ENCODE assay signal across 9 cellular contexts in the genomic region with DNA sequence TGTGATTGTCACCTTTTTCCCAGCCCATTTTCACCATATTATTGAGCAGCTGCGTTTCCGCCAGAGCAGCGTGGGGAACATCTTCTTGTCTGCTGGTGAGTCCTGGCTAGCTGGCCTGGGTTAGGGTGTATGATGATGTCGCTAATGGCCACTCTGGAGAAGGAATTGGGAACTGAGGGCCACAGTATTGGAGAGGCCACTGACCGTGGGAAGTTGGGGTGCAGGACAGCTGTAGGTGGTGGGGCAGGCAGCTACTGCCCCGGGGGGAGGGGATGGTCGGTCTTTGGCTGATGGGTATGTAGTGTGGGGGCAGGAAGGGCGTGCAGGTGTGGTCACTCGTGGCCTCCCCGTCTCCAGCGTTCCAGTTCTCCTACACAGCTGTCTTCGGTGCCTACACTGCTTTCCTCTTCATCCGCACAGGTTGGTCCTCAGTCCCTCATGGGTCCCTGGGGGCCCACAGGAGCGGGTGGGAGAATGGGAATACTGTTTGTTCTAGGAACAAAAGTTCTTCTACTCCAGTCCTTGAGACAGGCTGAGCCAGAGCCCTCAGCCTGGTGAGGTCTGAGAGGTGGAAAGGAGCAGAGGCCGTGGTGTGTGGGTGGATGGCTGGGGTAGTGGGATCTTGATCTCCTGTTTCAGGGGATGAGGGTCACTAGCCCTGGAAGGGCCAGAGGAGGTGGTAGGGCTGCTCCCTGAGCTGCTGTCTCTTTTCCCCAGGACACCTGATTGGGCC. TPM values are rescaled to one million over a fixed set of nuclear protein-coding genes. Genes with fewer than 3 reads are reported as not detected.
DNase-seq lines count a peak whose midpoint lies in the region; ATAC-seq, FAIRE-seq and TF ChIP-seq lines count a peak whose summit lies in the region.
"Had no signal": no experiment of that assay in that cellular context is flagged by ENCODE, and none has a peak within 500 bp of the region (broad histone marks: within the 10 kb centered on the region; RNA-seq: fewer than 3 reads in every experiment).

No MANE protein-coding gene starts in this region.

- CTCF ChIA-PET in CD8-positive, alpha-beta T cell (lab: Charles Lee), result interaction anchor here (1.6 to 5.2 kb wide), 3 partner anchors 12 to 167 kb away, joined by 4 to 23 read pairs (median 8); a partner anchor contains a TSS
- CTCF ChIA-PET in K562 (lab: Yijun Ruan, JAX; ENCODE audit: low intra/inter-chr PET ratio), result interaction anchor here (0.6 kb wide), 1 partner anchor 463 kb away, joined by 3 read pairs; no protein-coding TSS in a partner anchor

- TF ChIP-seq EP300 in K562 (IDR thresholded peaks at IDR 0.05; ENCODE audit: low read length), result no peak

- FAIRE-seq in K562 (lab: Jason Lieb, UNC), result no peak
- FAIRE-seq: islet of Langerhans had no signal

- H3K9me3 ChIP-seq in CD8-positive, alpha-beta T cell (ENCODE audit: low read length), result no peaks in the 10 kb centered on the region
- H3K9me3 ChIP-seq in K562 (replicated peaks; ENCODE audit: control insufficient read depth, insufficient read depth, low read depth, low read length) (no peaks in the 10 kb centered on the region), neuronal stem cell (replicated peaks in 1 of 2; ENCODE audit: control insufficient read depth in 2 of 2, insufficient read depth in 1 of 2, low read depth in 1 of 2, low read length in 2 of 2) (no peaks in the 10 kb centered on the region)

- H2AFZ ChIP-seq in K562 (ENCODE audit: low read depth, low read length) (no peak overlapping the region), neuronal stem cell (ENCODE audit: low read length) (no peak overlapping the region)

- no TSS peak for BruUV-seq in K562 (replicated peaks; lab: Mats Ljungman, UMichigan)

- no peak for DNase-seq in CD8-positive, alpha-beta T cell
- DNase-seq in K562 (ENCODE audit: extremely low read depth in 1 of 4, low spot score in 3 of 4) (no peak), neuronal stem cell (ENCODE audit: low spot score) (no peak), EL (no peak)
- no peak for DNase-seq in stimulated activated naive CD4-positive, alpha-beta T cell (lab: John Stamatoyannopoulos, UW)
- DNase-seq: dermis blood vessel endothelial cell had no signal

- H3K4me2 ChIP-seq in K562 (ENCODE audit: insufficient read depth, low read length), result no peak overlapping the region
- no peak overlapping the region for H3K4me2 ChIP-seq in neuronal stem cell (ENCODE audit: insufficient read depth, low read length, poor library complexity, severe bottlenecking)

- H3K27me3 ChIP-seq in CD8-positive, alpha-beta T cell (ENCODE audit: insufficient read depth, low read length), result no peaks in the 10 kb centered on the region
- H3K27me3 ChIP-seq in K562 (ENCODE audit: control insufficient read depth in 2 of 2, insufficient read depth in 2 of 2, low read length in 2 of 2) (no peaks in the 10 kb centered on the region), neuronal stem cell (ENCODE audit: control insufficient read depth in 3 of 3, insufficient read depth in 3 of 3, low read depth in 1 of 3, low read length in 3 of 3) (no peaks in the 10 kb centered on the region)

- peaks cover 35% of the 10 kb centered on the region for H3K4me1 Mint-ChIP-seq in CD8-positive, alpha-beta T cell (ENCODE audit: low read depth)
- H3K4me1 Mint-ChIP-seq in IgD-negative memory B cell, result peaks cover 17 to 24% (median 22%) of the 10 kb centered on the region in 3 donors

- no peak overlapping the region for H3K27ac Mint-ChIP-seq in CD8-positive, alpha-beta T cell
- peak overlapping the region in 2 of 3 donors; percentile 76 to 97 for H3K27ac Mint-ChIP-seq in IgD-negative memory B cell

- H3K4me3 ChIP-seq in CD8-positive, alpha-beta T cell (ENCODE audit: low read depth, low read length), result no peak overlapping the region
- H3K4me3 ChIP-seq in K562 (no peak overlapping the region), neuronal stem cell (ENCODE audit: low read length in 2 of 2) (peak overlapping the region in 1 of 2 donors; percentile 90)

- peak overlapping the region; percentile 86 for H3K4me3 Mint-ChIP-seq in CD8-positive, alpha-beta T cell
- peak overlapping the region in 3 of 4 donors; percentile 92 to 95 (median 94) for H3K4me3 Mint-ChIP-seq in IgD-negative memory B cell

- H3K27ac ChIP-seq in CD8-positive, alpha-beta T cell (ENCODE audit: low read depth, low read length), result no peak overlapping the region
- no peak overlapping the region for H3K27ac ChIP-seq in K562 (ENCODE audit: extremely low read depth, low read depth, low read length)
- H3K27ac ChIP-seq in neuronal stem cell (replicated peaks; ENCODE audit: low read length), result no peak overlapping the region

- no peak overlapping the region for H2AK5ac ChIP-seq in neuronal stem cell (ENCODE audit: low read depth, low read length)

- H2BK5ac ChIP-seq in neuronal stem cell (ENCODE audit: low read length), result no peak overlapping the region

- intact Hi-C loops in CD8-positive, alpha-beta T cell (cut with DNase I, micrococcal nuclease), result loop anchor here in 1 of 2 experiments (10.0 kb wide), 1 partner anchor 281 kb away; a partner anchor contains a TSS
- intact Hi-C loops in K562 (cut with micrococcal nuclease), result no loop called here

- H2BK120ac ChIP-seq in neuronal stem cell (ENCODE audit: low read depth, low read length), result no peak overlapping the region

- in situ Hi-C loops in K562 (cut with MboI), result no loop called here

- peaks cover 36% of the 10 kb centered on the region for H3K4me1 ChIP-seq in CD8-positive, alpha-beta T cell (ENCODE audit: insufficient read depth, low read length)
- peaks cover 29 to 47% of the 10 kb centered on the region in 2 experiments for H3K4me1 ChIP-seq in K562 (replicated peaks in 1 of 2; ENCODE audit: control insufficient read depth in 2 of 2, insufficient read depth in 2 of 2, low read length in 2 of 2)
- peaks cover 7 to 9% of the 10 kb centered on the region in 2 donors for H3K4me1 ChIP-seq in neuronal stem cell (ENCODE audit: control insufficient read depth in 2 of 2, insufficient read depth in 1 of 2, low read depth in 1 of 2, low read length in 2 of 2)

- no peaks in the 10 kb centered on the region for H4K20me1 ChIP-seq in K562 (replicated peaks; ENCODE audit: control insufficient read depth, insufficient read depth, low read length)

- no peaks in the 10 kb centered on the region for H3K27me3 Mint-ChIP-seq in CD8-positive, alpha-beta T cell (ENCODE audit: low read depth)
- H3K27me3 Mint-ChIP-seq in IgD-negative memory B cell, result peaks cover 2% of the 10 kb centered on the region

- TF ChIP-seq POLR2A in K562 (conservative IDR thresholded peaks at IDR 0.05), result no peak; the same call in 1 of the 2 replicates

- no peak for TF ChIP-seq CTCF in CD8-positive, alpha-beta T cell (IDR thresholded peaks at IDR 0.05)
- TF ChIP-seq CTCF in K562 (IDR thresholded peaks at IDR 0.05 in 2 of 3, conservative IDR thresholded peaks at IDR 0.05 in 1 of 3; ENCODE audit: insufficient read depth in 2 of 3, low read depth in 1 of 3, low read length in 3 of 3), result no peak

- no peak overlapping the region for H3K4ac ChIP-seq in neuronal stem cell (ENCODE audit: low read length)

- H4K91ac ChIP-seq in neuronal stem cell (ENCODE audit: low read depth, low read length, poor library complexity), result no peak overlapping the region

- peaks cover 48% of the 10 kb centered on the region for H3K79me2 ChIP-seq in K562 (ENCODE audit: control insufficient read depth, insufficient read depth, low read length)

- POLR2A ChIA-PET in CD8-positive, alpha-beta T cell (lab: Charles Lee), result interaction anchor here (0.6 to 3.7 kb wide), 3 partner anchors 10 to 192 kb away, joined by 3 to 29 read pairs (median 3); no protein-coding TSS in a partner anchor
- POLR2A ChIA-PET in K562 (lab: Yijun Ruan, JAX), result interaction anchor here (0.6 to 5.3 kb wide), 6 partner anchors 9 to 424 kb away, joined by 3 to 58 read pairs (median 6); no protein-coding TSS in a partner anchor

- no peak overlapping the region for H3K18ac ChIP-seq in neuronal stem cell (ENCODE audit: low read length)

- H3K23ac ChIP-seq in neuronal stem cell (ENCODE audit: low read depth, low read length, poor library complexity), result no peak overlapping the region

- no peak overlapping the region for H2BK12ac ChIP-seq in neuronal stem cell (ENCODE audit: low read length)

- peaks cover 38% of the 10 kb centered on the region for H3K36me3 Mint-ChIP-seq in CD8-positive, alpha-beta T cell
- peaks cover 2% of the 10 kb centered on the region for H3K36me3 Mint-ChIP-seq in IgD-negative memory B cell

- H4K8ac ChIP-seq in neuronal stem cell (ENCODE audit: low read depth, low read length), result no peak overlapping the region

- H3K79me1 ChIP-seq in neuronal stem cell (ENCODE audit: low read depth, low read length), result peaks cover 18% of the 10 kb centered on the region

- no peak for ATAC-seq in CD8-positive, alpha-beta T cell
- no peak for ATAC-seq in K562
- no peak for ATAC-seq in GM19035 (IDR thresholded peaks at IDR 0.05; ENCODE audit: unreplicated experiment)

- H3K9me3 Mint-ChIP-seq in CD8-positive, alpha-beta T cell, result no peaks in the 10 kb centered on the region
- H3K9me3 Mint-ChIP-seq in IgD-negative memory B cell, result no peaks in the 10 kb centered on the region

- no peak overlapping the region for H2BK15ac ChIP-seq in neuronal stem cell (ENCODE audit: low read length)

- H3K36me3 ChIP-seq in CD8-positive, alpha-beta T cell (ENCODE audit: insufficient read depth, low read length), result peaks cover 4% of the 10 kb centered on the region
- H3K36me3 ChIP-seq in K562 (ENCODE audit: control insufficient read depth, insufficient read depth, low read length) (peaks cover 60% of the 10 kb centered on the region; the same call in 2 of the 3 replicates), neuronal stem cell (replicated peaks in 1 of 2; ENCODE audit: control insufficient read depth in 2 of 2, insufficient read depth in 2 of 2, low read length in 2 of 2) (peaks cover 35 to 63% of the 10 kb centered on the region in 2 donors)

- no peak for TF ChIP-seq RAD21 in K562 (CRISPR knock-in tag; conservative IDR thresholded peaks at IDR 0.05 in 1 of 2, IDR thresholded peaks at IDR 0.05 in 1 of 2)

- no peak overlapping the region for H3K14ac ChIP-seq in neuronal stem cell (ENCODE audit: low read length)

- H3K9me1 ChIP-seq in K562 (ENCODE audit: control insufficient read depth, insufficient read depth, low read length), result no peaks in the 10 kb centered on the region

- H3K9ac ChIP-seq in K562 (ENCODE audit: insufficient read depth in 1 of 2, low read depth in 2 of 2, low read length in 2 of 2) (peak overlapping the region in 1 of 2 experiments; percentile 49; a peak in 1 of 4 replicates), neuronal stem cell (ENCODE audit: low read depth, low read length, poor library complexity) (peak overlapping the region; percentile 76)

- 88% methylated on average over 13 of the region's 15 CpGs for WGBS in K562 (ENCODE audit: insufficient coverage, low coverage, missing lambda C conversion rate)
- WGBS in neuronal stem cell (ENCODE audit: extremely low coverage in 2 of 2, insufficient read length in 2 of 2, insufficient replicate concordance in 1 of 2), 2 donors, result no CpG with 5 or more reads among the region's 15 CpGs

RNA-seq across cellular contexts. Expression of a gene that starts 2.1 kb away (rescaled TPM):
- 10 to 100 TPM; 68.9 to 72.2 TPM for total RNA-seq in CD8-positive, alpha-beta T cell
- polyA plus RNA-seq in IgD-negative memory B cell (24.9 TPM), K562 (2011; rRNA removed) (13.9 and 25.0 TPM in 2 replicates), K562 (2014; fragmentation: Illumina TruSeq; extraction: Trizol) (15.1 and 20.9 TPM in 2 replicates), K562 (2014; fragmentation: Nextera tagmentation; extraction: Ambion mirVana) (1 to 10 TPM in 1 of 2 experiments, under 1 TPM in 1; 0.75 to 3.0 TPM), K562 (2014; rRNA removed) (31.1 and 31.9 TPM in 2 replicates)
- total RNA-seq in K562 (2011; cell fraction: chromatin; rRNA removed; ENCODE audit: low replicate concordance), result 20.0 and 55.8 TPM in 2 replicates
- total RNA-seq in K562 (2011; cell fraction: nucleolus; rRNA removed), result 76.0 and 85.1 TPM in 2 replicates
- 47.9 and 52.4 TPM in 2 replicates for total RNA-seq in K562 (2011; cell fraction: nucleoplasm; rRNA removed)
- total RNA-seq in K562 (2014; rRNA removed) (41.3 and 41.5 TPM in 2 replicates), K562 (2014; rRNA removed; fragmentation: Illumina TruSeq; extraction: Trizol) (8.8 and 10.6 TPM in 2 replicates), K562 (2015; rRNA removed; fragmentation: Illumina TruSeq; extraction: Trizol) (17.8 and 18.7 TPM in 2 replicates), K562 (2021) (26.3 and 27.7 TPM in 2 replicates)
- 36.6 and 88.7 TPM in 2 replicates for polyA plus RNA-seq in K562 (2011; cell fraction: cytosol; rRNA removed)
- 50.0 and 76.3 TPM in 2 replicates for polyA plus RNA-seq in K562 (2011; cell fraction: nucleus; rRNA removed)
- polyA plus RNA-seq in K562 (2012), result 24.5 and 28.6 TPM in 2 replicates
- 6.2 and 7.5 TPM in 2 replicates for polyA minus RNA-seq in K562 (2011; rRNA and poly(A)+ RNA removed)
- polyA minus RNA-seq in K562 (2011; cell fraction: cytosol; rRNA and poly(A)+ RNA removed), result 16.9 and 20.8 TPM in 2 replicates
- polyA minus RNA-seq in K562 (2011; cell fraction: nucleus; rRNA and poly(A)+ RNA removed), result 22.8 and 26.4 TPM in 2 replicates
- 25.4 TPM for polyA plus RNA-seq in neuronal stem cell (2013, experiment 1 of 2)
- 23.9 TPM for polyA plus RNA-seq in neuronal stem cell (2013, experiment 2 of 2)

RNA-seq across cellular contexts. Expression of a gene that starts 11.6 kb away (rescaled TPM):
- total RNA-seq in CD8-positive, alpha-beta T cell, result 1 to 10 TPM; 1.7 to 2.3 TPM
- 2.2 TPM for polyA plus RNA-seq in IgD-negative memory B cell
- total RNA-seq in K562 (2011; cell fraction: chromatin; rRNA removed; ENCODE audit: low replicate concordance), result 6.4 and 27.6 TPM in 2 replicates
- 47.9 and 52.9 TPM in 2 replicates for total RNA-seq in K562 (2011; cell fraction: nucleolus; rRNA removed)
- total RNA-seq in K562 (2011; cell fraction: nucleoplasm; rRNA removed), result 13.7 and 16.8 TPM in 2 replicates
- total RNA-seq in K562 (2014; rRNA removed), result 41.3 and 53.0 TPM in 2 replicates
- 1.1 and 1.5 TPM in 2 replicates for total RNA-seq in K562 (2014; rRNA removed; fragmentation: Illumina TruSeq; extraction: Trizol)
- 19.4 and 23.0 TPM in 2 replicates for total RNA-seq in K562 (2015; rRNA removed; fragmentation: Illumina TruSeq; extraction: Trizol)
- 59.5 and 60.1 TPM in 2 replicates for total RNA-seq in K562 (2021)
- polyA plus RNA-seq in K562 (2011; rRNA removed), result 6.7 and 11.3 TPM in 2 replicates
- polyA plus RNA-seq in K562 (2011; cell fraction: cytosol; rRNA removed), result 17.4 and 75.5 TPM in 2 replicates
- 36.1 and 82.9 TPM in 2 replicates for polyA plus RNA-seq in K562 (2011; cell fraction: nucleus; rRNA removed)
- 18.4 and 21.2 TPM in 2 replicates for polyA plus RNA-seq in K562 (2012)
- polyA plus RNA-seq in K562 (2014; fragmentation: Illumina TruSeq; extraction: Trizol), result 1.1 and 9.0 TPM in 2 replicates
- polyA plus RNA-seq in K562 (2014; fragmentation: Nextera tagmentation; extraction: Ambion mirVana), result under 1 TPM; 0.10 to 0.14 TPM
- polyA plus RNA-seq in K562 (2014; rRNA removed), result 31.5 and 32.3 TPM in 2 replicates
- 1.4 and 3.4 TPM in 2 replicates for polyA minus RNA-seq in K562 (2011; rRNA and poly(A)+ RNA removed)
- 23.3 and 29.6 TPM in 2 replicates for polyA minus RNA-seq in K562 (2011; cell fraction: cytosol; rRNA and poly(A)+ RNA removed)
- 12.9 and 13.5 TPM in 2 replicates for polyA minus RNA-seq in K562 (2011; cell fraction: nucleus; rRNA and poly(A)+ RNA removed)
- 19.8 TPM for polyA plus RNA-seq in neuronal stem cell (2013, experiment 1 of 2)
- polyA plus RNA-seq in neuronal stem cell (2013, experiment 2 of 2), result 20.8 TPM
